ENCODE assay signal across 25 cellular contexts in the genomic region with DNA sequence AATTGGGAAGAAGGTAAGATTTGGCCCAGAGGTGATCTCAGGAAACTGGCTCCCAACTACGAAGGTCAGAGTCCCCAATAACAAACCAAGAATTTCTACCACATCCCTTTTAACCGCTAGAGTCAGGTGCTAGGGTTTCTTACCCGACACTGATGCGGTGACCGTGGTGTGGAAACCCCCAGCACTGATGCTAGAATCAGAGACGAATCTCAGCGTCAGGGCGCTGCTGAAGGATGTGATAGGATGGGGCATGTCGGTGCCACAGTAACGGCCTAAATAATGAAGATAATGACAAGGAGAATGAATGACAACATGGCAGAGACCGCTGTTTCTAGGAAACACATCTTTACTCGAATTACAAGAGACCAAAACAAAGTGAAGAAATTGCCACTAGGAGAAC.
DNase-seq lines count a peak whose midpoint lies in the region; ATAC-seq, FAIRE-seq and TF ChIP-seq lines count a peak whose summit lies in the region.
"Had no signal": no experiment of that assay in that cellular context is flagged by ENCODE, and none has a peak within 500 bp of the region (broad histone marks: within the 10 kb centered on the region; RNA-seq: fewer than 3 reads in every experiment).

No MANE protein-coding gene starts in this region.

- DNase-seq in activated CD4-positive, alpha-beta T cell treated with anti-CD3 and anti-CD28 coated beads, Interleukin-2, amount 10 ng/mL, durations not matched to agents 24 days and 14 days, result peak; percentile 62
- DNase-seq in activated CD4-positive, alpha-beta T cell treated with anti-CD3 and anti-CD28 coated beads, Interleukin-2, amount 10 ng/mL, durations not matched to agents 7 days and 5 days, result no peak
- peak in 6 of 7 experiments; percentile 15 to 74 (median 52) for DNase-seq in CD8-positive, alpha-beta T cell
- DNase-seq in activated CD8-positive, alpha-beta memory T cell treated with anti-CD3 and anti-CD28 coated beads, Interleukin-2, amount 50 U/mL, for 1 hour (ENCODE audit: extremely low read depth), result peak; percentile 32
- DNase-seq in immature natural killer cell (peak; percentile 3 to 23 (median 8)), pancreas (no peak), cerebellar nuclear complex (lab: John Stamatoyannopoulos, UW) (no peak), caudate nucleus (lab: John Stamatoyannopoulos, UW) (no peak)
- DNase-seq: C1 segment of cervical spinal cord; DND-41; effector CD8-positive, alpha-beta T cell; H7; heart right ventricle; naive B cell; NCI-H2029 treated with DMSO at 0.1 percent for 48 hours; NCI-H524; psoas muscle; SHP77; small intestine had no signal

- H3K4me1 Mint-ChIP-seq in activated CD4-positive, alpha-beta T cell treated with anti-CD3 and anti-CD28 coated beads, Interleukin-2, amount 10 ng/mL, durations not matched to agents 24 days and 14 days, result peaks cover 9% of the 10 kb centered on the region
- H3K4me1 Mint-ChIP-seq in activated CD4-positive, alpha-beta T cell treated with anti-CD3 and anti-CD28 coated beads, Interleukin-2, amount 10 ng/mL, durations not matched to agents 7 days and 5 days, result peaks cover 32% of the 10 kb centered on the region
- H3K4me1 Mint-ChIP-seq in CD8-positive, alpha-beta T cell (ENCODE audit: low read depth), result peaks cover 15% of the 10 kb centered on the region
- H3K4me1 Mint-ChIP-seq in immature natural killer cell, result no peaks in the 10 kb centered on the region

- no peaks in the 10 kb centered on the region for H3K36me3 Mint-ChIP-seq in activated CD4-positive, alpha-beta T cell treated with anti-CD3 and anti-CD28 coated beads, Interleukin-2, amount 10 ng/mL, durations not matched to agents 24 days and 14 days (ENCODE audit: low read depth)
- H3K36me3 Mint-ChIP-seq in activated CD4-positive, alpha-beta T cell treated with anti-CD3 and anti-CD28 coated beads, Interleukin-2, amount 10 ng/mL, durations not matched to agents 7 days and 5 days (ENCODE audit: low read depth), result no peaks in the 10 kb centered on the region
- H3K36me3 Mint-ChIP-seq in CD8-positive, alpha-beta T cell, result peaks cover 17% of the 10 kb centered on the region
- peaks cover 0 to 8% (median 0%) of the 10 kb centered on the region in 3 donors for H3K36me3 Mint-ChIP-seq in immature natural killer cell

- no peak for FAIRE-seq in pancreas (lab: Jason Lieb, UNC)
- FAIRE-seq: A549, islet of Langerhans, small intestine had no signal

- 84 to 87% methylated on average over 12 of the region's 12 CpGs for WGBS in pancreas, 2 donors

- no peak for TF ChIP-seq CTCF in CD8-positive, alpha-beta T cell (IDR thresholded peaks at IDR 0.05)
- TF ChIP-seq CTCF in pancreas (IDR thresholded peaks at IDR 0.05), result no peak

- H3K9me3 Mint-ChIP-seq in activated CD4-positive, alpha-beta T cell treated with anti-CD3 and anti-CD28 coated beads, Interleukin-2, amount 10 ng/mL, durations not matched to agents 24 days and 14 days, result no peaks in the 10 kb centered on the region
- no peaks in the 10 kb centered on the region for H3K9me3 Mint-ChIP-seq in activated CD4-positive, alpha-beta T cell treated with anti-CD3 and anti-CD28 coated beads, Interleukin-2, amount 10 ng/mL, durations not matched to agents 7 days and 5 days
- H3K9me3 Mint-ChIP-seq in CD8-positive, alpha-beta T cell, result no peaks in the 10 kb centered on the region
- no peaks in the 10 kb centered on the region for H3K9me3 Mint-ChIP-seq in immature natural killer cell
- H3K9me3 Mint-ChIP-seq: naive B cell; T-helper 1 cell treated with Interleukin-12 subunit alpha and Interleukin-12 subunit beta and Interleukin-4 antibody, amounts not matched to agents 30 μg/mL and 1 μg/mL, for 36 hours had no signal

- no peaks in the 10 kb centered on the region for H3K27me3 ChIP-seq in CD8-positive, alpha-beta T cell (ENCODE audit: insufficient read depth, low read length)
- H3K27me3 ChIP-seq in pancreas, result no peaks in the 10 kb centered on the region
- H3K27me3 ChIP-seq: heart right ventricle, vagina had no signal

- peak; percentile 78 for ATAC-seq in CD8-positive, alpha-beta T cell
- ATAC-seq in pancreas, result no peak
- ATAC-seq: A549, heart right ventricle, psoas muscle had no signal

- intact Hi-C loops in activated CD4-positive, alpha-beta T cell treated with anti-CD3 and anti-CD28 coated beads, Interleukin-2, amount 10 ng/mL, durations not matched to agents 24 days and 14 days (cut with micrococcal nuclease), result no loop called here
- intact Hi-C loops in CD8-positive, alpha-beta T cell (cut with DNase I, micrococcal nuclease), result no loop called here
- intact Hi-C loops in pancreas (cut with DNase I), result no loop called here

- H3K27ac Mint-ChIP-seq in activated CD4-positive, alpha-beta T cell treated with anti-CD3 and anti-CD28 coated beads, Interleukin-2, amount 10 ng/mL, durations not matched to agents 24 days and 14 days, result no peak overlapping the region
- H3K27ac Mint-ChIP-seq in activated CD4-positive, alpha-beta T cell treated with anti-CD3 and anti-CD28 coated beads, Interleukin-2, amount 10 ng/mL, durations not matched to agents 7 days and 5 days, result no peak overlapping the region
- H3K27ac Mint-ChIP-seq in CD8-positive, alpha-beta T cell, result peak overlapping the region; percentile 25
- no peak overlapping the region for H3K27ac Mint-ChIP-seq in immature natural killer cell
- H3K27ac Mint-ChIP-seq: T-helper 1 cell treated with Interleukin-12 subunit alpha and Interleukin-12 subunit beta and Interleukin-4 antibody, amounts not matched to agents 30 μg/mL and 1 μg/mL, for 36 hours had no signal

- H3K36me3 ChIP-seq in CD8-positive, alpha-beta T cell (ENCODE audit: insufficient read depth, low read length), result no peaks in the 10 kb centered on the region
- no peaks in the 10 kb centered on the region for H3K36me3 ChIP-seq in pancreas
- H3K36me3 ChIP-seq: heart right ventricle, vagina had no signal

- H3K27me3 Mint-ChIP-seq in activated CD4-positive, alpha-beta T cell treated with anti-CD3 and anti-CD28 coated beads, Interleukin-2, amount 10 ng/mL, durations not matched to agents 24 days and 14 days, result peaks cover 6% of the 10 kb centered on the region
- H3K27me3 Mint-ChIP-seq in activated CD4-positive, alpha-beta T cell treated with anti-CD3 and anti-CD28 coated beads, Interleukin-2, amount 10 ng/mL, durations not matched to agents 7 days and 5 days, result no peaks in the 10 kb centered on the region
- no peaks in the 10 kb centered on the region for H3K27me3 Mint-ChIP-seq in CD8-positive, alpha-beta T cell (ENCODE audit: low read depth)
- H3K27me3 Mint-ChIP-seq in immature natural killer cell (ENCODE audit: low read depth in 3 of 3), result peaks cover 0 to 4% (median 0%) of the 10 kb centered on the region in 3 donors
- H3K27me3 Mint-ChIP-seq: naive B cell had no signal

- CTCF ChIA-PET in activated CD4-positive, alpha-beta T cell treated with anti-CD3 and anti-CD28 coated beads, Interleukin-2, amount 10 ng/mL, durations not matched to agents 7 days and 5 days (lab: Charles Lee), result interaction anchor here (1.0 kb wide), 1 partner anchor 58 kb away, joined by 3 read pairs; no protein-coding TSS in a partner anchor
- CTCF ChIA-PET in CD8-positive, alpha-beta T cell (lab: Charles Lee), result no interaction called here

- H3K4me3 ChIP-seq in CD8-positive, alpha-beta T cell (ENCODE audit: low read depth, low read length), result no peak overlapping the region
- H3K4me3 ChIP-seq in pancreas, result no peak overlapping the region
- H3K4me3 ChIP-seq: A549, heart right ventricle, lung, psoas muscle, vagina had no signal

- no peaks in the 10 kb centered on the region for H3K9me3 ChIP-seq in CD8-positive, alpha-beta T cell (ENCODE audit: low read length)
- no peaks in the 10 kb centered on the region for H3K9me3 ChIP-seq in pancreas
- H3K9me3 ChIP-seq: A549, heart right ventricle, psoas muscle, vagina had no signal

- no peak overlapping the region for H3K4me3 Mint-ChIP-seq in activated CD4-positive, alpha-beta T cell treated with anti-CD3 and anti-CD28 coated beads, Interleukin-2, amount 10 ng/mL, durations not matched to agents 24 days and 14 days
- H3K4me3 Mint-ChIP-seq in activated CD4-positive, alpha-beta T cell treated with anti-CD3 and anti-CD28 coated beads, Interleukin-2, amount 10 ng/mL, durations not matched to agents 7 days and 5 days, result no peak overlapping the region
- no peak overlapping the region for H3K4me3 Mint-ChIP-seq in CD8-positive, alpha-beta T cell
- H3K4me3 Mint-ChIP-seq in immature natural killer cell, result no peak overlapping the region
- H3K4me3 Mint-ChIP-seq: naive B cell; T-helper 1 cell treated with Interleukin-12 subunit alpha and Interleukin-12 subunit beta and Interleukin-4 antibody, amounts not matched to agents 30 μg/mL and 1 μg/mL, for 36 hours had no signal

- H3K4me1 ChIP-seq in CD8-positive, alpha-beta T cell (ENCODE audit: insufficient read depth, low read length), result peaks cover 5% of the 10 kb centered on the region
- no peaks in the 10 kb centered on the region for H3K4me1 ChIP-seq in pancreas
- H3K4me1 ChIP-seq: A549 had no signal

- no peak overlapping the region for H3K27ac ChIP-seq in CD8-positive, alpha-beta T cell (ENCODE audit: low read depth, low read length)
- H3K27ac ChIP-seq in pancreas (no peak overlapping the region), caudate nucleus (ENCODE audit: low read depth, low read length) (no peak overlapping the region)
- H3K27ac ChIP-seq: A549, heart right ventricle, KMS-11, psoas muscle, vagina had no signal

- POLR2A ChIA-PET in activated CD4-positive, alpha-beta T cell treated with anti-CD3 and anti-CD28 coated beads, Interleukin-2, amount 10 ng/mL, durations not matched to agents 7 days and 5 days (lab: Charles Lee), result no interaction called here
- POLR2A ChIA-PET in CD8-positive, alpha-beta T cell (lab: Charles Lee), result no interaction called here

Comparison
In these comparisons a context has a peak if more than half of its experiments do, and no peak if none do; other contexts are left out.
1. DNase-seq: peak in activated CD4-positive, alpha-beta T cell treated with anti-CD3 and anti-CD28 coated beads, Interleukin-2, amount 10 ng/mL, durations not matched to agents 24 days and 14 days (single experiment), CD8-positive, alpha-beta T cell (6 of 7), activated CD8-positive, alpha-beta memory T cell treated with anti-CD3 and anti-CD28 coated beads, Interleukin-2, amount 50 U/mL, for 1 hour (single experiment) and immature natural killer cell (3 of 3); none in activated CD4-positive, alpha-beta T cell treated with anti-CD3 and anti-CD28 coated beads, Interleukin-2, amount 10 ng/mL, durations not matched to agents 7 days and 5 days (single experiment), pancreas (0 of 6), cerebellar nuclear complex (0 of 2) and caudate nucleus (0 of 61).